13 cellular contexts compared by ENCODE assay signal in the genomic region with DNA sequence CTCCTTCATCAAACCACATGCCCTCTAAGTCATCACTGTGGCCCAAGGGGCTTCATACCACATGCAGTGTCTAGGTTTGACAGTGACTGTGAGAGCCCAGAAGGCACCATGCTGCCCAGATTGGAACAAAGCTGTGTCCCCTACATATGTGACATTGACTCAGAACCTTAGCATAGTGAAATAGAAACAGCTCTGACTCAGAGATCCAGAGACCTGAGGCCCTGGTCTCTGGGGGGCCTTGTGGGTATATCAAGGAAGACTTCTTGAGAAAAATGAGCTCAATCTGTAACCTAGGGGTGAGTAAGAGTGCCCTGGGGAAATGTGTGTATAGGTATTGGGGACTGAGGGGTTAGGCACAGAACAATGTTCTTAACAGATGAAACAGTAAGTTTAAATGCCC. TPM values are rescaled to one million over a fixed set of nuclear protein-coding genes. Genes with fewer than 3 reads are reported as not detected.
DNase-seq lines count a peak whose midpoint lies in the region; ATAC-seq lines count a peak whose summit lies in the region.
"Had no signal": no experiment of that assay in that cellular context is flagged by ENCODE, and none has a peak within 500 bp of the region (broad histone marks: within the 10 kb centered on the region; RNA-seq: fewer than 3 reads in every experiment).

No MANE protein-coding gene starts in this region.

- no peak overlapping the region for H3K4me3 Mint-ChIP-seq in activated T-helper 17 cell treated with anti-CD3 and anti-CD28 coated beads, Interleukin-2, amount 50 U/mL, for 72 hours
- H3K4me3 Mint-ChIP-seq: activated naive CD8-positive, alpha-beta T cell treated with anti-CD3 and anti-CD28 coated beads, Interleukin-2, amount 10 ng/mL, durations not matched to agents 7 days and 5 days; dendritic cell treated with granulocyte-macrophage colony-stimulating factor and Interleukin-4, amounts not matched to agents 40 ng/mL and 50 ng/mL, for 4 days; nephron had no signal

- no peaks in the 10 kb centered on the region for H3K4me1 Mint-ChIP-seq in activated T-helper 17 cell treated with anti-CD3 and anti-CD28 coated beads, Interleukin-2, amount 50 U/mL, for 72 hours
- H3K4me1 Mint-ChIP-seq: activated naive CD8-positive, alpha-beta T cell treated with anti-CD3 and anti-CD28 coated beads, Interleukin-2, amount 10 ng/mL, durations not matched to agents 7 days and 5 days had no signal

- DNase-seq in NCI-H1092 treated with DMSO at 0.1 percent for 48 hours (lab: John Stamatoyannopoulos, UW) = no peak
- no peak for DNase-seq in NCI-H510A treated with DMSO at 0.1 percent for 48 hours (lab: John Stamatoyannopoulos, UW)
- no peak for DNase-seq in AG08396 (ENCODE audit: low spot score)
- DNase-seq: activated naive CD8-positive, alpha-beta T cell treated with anti-CD3 and anti-CD28 coated beads, Interleukin-2, amount 10 ng/mL, durations not matched to agents 7 days and 5 days; foreskin fibroblast; SIG-M5; substantia nigra had no signal

- peak; percentile 84 for ATAC-seq in GM18867 (IDR thresholded peaks at IDR 0.05; ENCODE audit: unreplicated experiment)
- peak; percentile 76 for ATAC-seq in GM21367 (IDR thresholded peaks at IDR 0.05; ENCODE audit: unreplicated experiment)
- ATAC-seq in HG03064 (IDR thresholded peaks at IDR 0.05; ENCODE audit: low read depth, unreplicated experiment) = peak; percentile 97
- ATAC-seq in activated T-helper 17 cell treated with anti-CD3 and anti-CD28 coated beads, Interleukin-2, amount 50 U/mL, for 72 hours (replicated peaks) = peak; percentile 93

- peaks cover 17% of the 10 kb centered on the region for H3K27me3 Mint-ChIP-seq in activated T-helper 17 cell treated with anti-CD3 and anti-CD28 coated beads, Interleukin-2, amount 50 U/mL, for 72 hours

- no peaks in the 10 kb centered on the region for H3K36me3 Mint-ChIP-seq in activated T-helper 17 cell treated with anti-CD3 and anti-CD28 coated beads, Interleukin-2, amount 50 U/mL, for 72 hours (ENCODE audit: low read depth)
- H3K36me3 Mint-ChIP-seq: activated naive CD8-positive, alpha-beta T cell treated with anti-CD3 and anti-CD28 coated beads, Interleukin-2, amount 10 ng/mL, durations not matched to agents 7 days and 5 days had no signal

- H3K9me3 Mint-ChIP-seq in activated T-helper 17 cell treated with anti-CD3 and anti-CD28 coated beads, Interleukin-2, amount 50 U/mL, for 72 hours = peaks cover 7% of the 10 kb centered on the region

- H3K27ac Mint-ChIP-seq in activated T-helper 17 cell treated with anti-CD3 and anti-CD28 coated beads, Interleukin-2, amount 50 U/mL, for 72 hours = no peak overlapping the region
- H3K27ac Mint-ChIP-seq: activated naive CD8-positive, alpha-beta T cell treated with anti-CD3 and anti-CD28 coated beads, Interleukin-2, amount 10 ng/mL, durations not matched to agents 7 days and 5 days; dendritic cell treated with granulocyte-macrophage colony-stimulating factor and Interleukin-4, amounts not matched to agents 40 ng/mL and 50 ng/mL, for 4 days had no signal

RNA-seq across cellular contexts. Expression of a gene that starts 7.1 kb away (rescaled TPM):
- total RNA-seq in activated T-helper 17 cell treated with anti-CD3 and anti-CD28 coated beads, Interleukin-2, amount 50 U/mL, for 72 hours = not detected
- total RNA-seq: activated naive CD8-positive, alpha-beta T cell treated with anti-CD3 and anti-CD28 coated beads, Interleukin-2, amount 10 ng/mL, durations not matched to agents 7 days and 5 days had no signal
